ENCODE assay signal across 14 cellular contexts in genomic region chr22:31604746-31605705, GRCh38. TPM values are rescaled to one million over a fixed set of nuclear protein-coding genes. Genes with fewer than 3 reads are reported as not detected.
DNase-seq lines count a peak whose midpoint lies in the region; ATAC-seq and TF ChIP-seq lines count a peak whose summit lies in the region.
"Had no signal": no experiment of that assay in that cellular context is flagged by ENCODE, and none has a peak within 500 bp of the region (broad histone marks: within the 10 kb centered on the region; RNA-seq: fewer than 3 reads in every experiment).

No MANE protein-coding gene starts in this region.

- peak overlapping the region; percentile 75 for H3K27ac Mint-ChIP-seq in activated naive CD8-positive, alpha-beta T cell
- H3K27ac Mint-ChIP-seq in activated naive CD8-positive, alpha-beta T cell treated with anti-CD3 and anti-CD28 coated beads for 36 hours, result no peak overlapping the region
- peak overlapping the region; percentile 60 for H3K27ac Mint-ChIP-seq in activated CD4-positive, alpha-beta memory T cell treated with anti-CD3 and anti-CD28 coated beads for 36 hours

- no peaks in the 10 kb centered on the region for H3K4me1 Mint-ChIP-seq in activated naive CD8-positive, alpha-beta T cell (ENCODE audit: low read depth)
- peaks cover 1% of the 10 kb centered on the region for H3K4me1 Mint-ChIP-seq in activated naive CD8-positive, alpha-beta T cell treated with anti-CD3 and anti-CD28 coated beads for 36 hours
- H3K4me1 Mint-ChIP-seq in activated CD4-positive, alpha-beta memory T cell treated with anti-CD3 and anti-CD28 coated beads for 36 hours (ENCODE audit: low read depth), result peaks cover 3% of the 10 kb centered on the region

- ATAC-seq in left colon (peak; percentile 37), GM19455 (IDR thresholded peaks at IDR 0.05; ENCODE audit: unreplicated experiment) (no peak)

- H3K4me3 ChIP-seq in thyroid gland (replicated peaks in 1 of 3), result no peak overlapping the region
- H3K4me3 ChIP-seq: PC-9, SK-N-MC had no signal

- peaks cover 15 to 38% of the 10 kb centered on the region in 2 donors for H3K4me1 ChIP-seq in thyroid gland

- WGBS in thyroid gland, 2 donors, result 81 to 85% methylated on average over 16 to 17 of the region's 17 CpGs

- H3K27ac ChIP-seq in thyroid gland, result peak overlapping the region; percentile 54 to 67 (median 56)
- H3K27ac ChIP-seq: PC-9, SK-N-MC had no signal

- POLR2A ChIA-PET in activated CD4-positive, alpha-beta memory T cell treated with anti-CD3 and anti-CD28 coated beads for 36 hours (lab: Charles Lee), result no interaction called here

- no peaks in the 10 kb centered on the region for H3K9me3 Mint-ChIP-seq in activated naive CD8-positive, alpha-beta T cell (ENCODE audit: low read depth)
- H3K9me3 Mint-ChIP-seq in activated naive CD8-positive, alpha-beta T cell treated with anti-CD3 and anti-CD28 coated beads for 36 hours, result no peaks in the 10 kb centered on the region
- no peaks in the 10 kb centered on the region for H3K9me3 Mint-ChIP-seq in activated CD4-positive, alpha-beta memory T cell treated with anti-CD3 and anti-CD28 coated beads for 36 hours

- H3K4me3 Mint-ChIP-seq in activated naive CD8-positive, alpha-beta T cell, result no peak overlapping the region
- H3K4me3 Mint-ChIP-seq in activated naive CD8-positive, alpha-beta T cell treated with anti-CD3 and anti-CD28 coated beads for 36 hours, result no peak overlapping the region
- H3K4me3 Mint-ChIP-seq in activated CD4-positive, alpha-beta memory T cell treated with anti-CD3 and anti-CD28 coated beads for 36 hours, result no peak overlapping the region

- intact Hi-C loops in activated CD4-positive, alpha-beta memory T cell treated with anti-CD3 and anti-CD28 coated beads for 36 hours (cut with micrococcal nuclease), result no loop called here
- intact Hi-C loops in left colon (cut with DNase I, micrococcal nuclease), result no loop called here
- intact Hi-C loops in thyroid gland (cut with DNase I), result no loop called here

- H3K27me3 Mint-ChIP-seq in activated naive CD8-positive, alpha-beta T cell, result no peaks in the 10 kb centered on the region
- H3K27me3 Mint-ChIP-seq in activated naive CD8-positive, alpha-beta T cell treated with anti-CD3 and anti-CD28 coated beads for 36 hours, result no peaks in the 10 kb centered on the region
- no peaks in the 10 kb centered on the region for H3K27me3 Mint-ChIP-seq in activated CD4-positive, alpha-beta memory T cell treated with anti-CD3 and anti-CD28 coated beads for 36 hours

- H3K9me3 ChIP-seq in thyroid gland, result no peaks in the 10 kb centered on the region

- CTCF ChIA-PET in activated CD4-positive, alpha-beta memory T cell treated with anti-CD3 and anti-CD28 coated beads for 36 hours (lab: Charles Lee), result no interaction called here

- DNase-seq in activated naive CD8-positive, alpha-beta T cell treated with anti-CD3 and anti-CD28 coated beads for 36 hours, result no peak
- no peak for DNase-seq in activated CD4-positive, alpha-beta memory T cell treated with anti-CD3 and anti-CD28 coated beads for 36 hours
- no peak for DNase-seq in left colon
- DNase-seq in thyroid gland, result no peak
- DNase-seq in NOMO-1 treated with DMSO at 0.1 percent for 48 hours (lab: John Stamatoyannopoulos, UW; ENCODE audit: unreplicated experiment), result no peak
- no peak for DNase-seq in NCI-H69 (lab: John Stamatoyannopoulos, UW)
- DNase-seq: effector memory CD4-positive, alpha-beta T cell; NCI-H1417 treated with DMSO at 0.1 percent for 48 hours; NCI-H510A; PC-9; stimulated activated CD4-positive, alpha-beta T cell treated with anti-CD3 and anti-CD28 coated beads, Interleukin-12 subunit alpha, Interleukin-12 subunit beta, amount 100 ng/mL, for 4 hours had no signal

- TF ChIP-seq POLR2A in thyroid gland (IDR thresholded peaks at IDR 0.05), result no peak

- no peaks in the 10 kb centered on the region for H3K36me3 ChIP-seq in thyroid gland

- no peak for TF ChIP-seq CTCF in thyroid gland (IDR thresholded peaks at IDR 0.05)

- H3K27me3 ChIP-seq in thyroid gland, result no peaks in the 10 kb centered on the region

- peaks cover 2% of the 10 kb centered on the region for H3K36me3 Mint-ChIP-seq in activated naive CD8-positive, alpha-beta T cell
- peaks cover 6% of the 10 kb centered on the region for H3K36me3 Mint-ChIP-seq in activated naive CD8-positive, alpha-beta T cell treated with anti-CD3 and anti-CD28 coated beads for 36 hours
- peaks cover 43% of the 10 kb centered on the region for H3K36me3 Mint-ChIP-seq in activated CD4-positive, alpha-beta memory T cell treated with anti-CD3 and anti-CD28 coated beads for 36 hours

RNA-seq across cellular contexts. Expression of gene PISD, which starts 57.0 kb away (rescaled TPM):
- 10 to 100 TPM; 43.4 to 45.8 TPM for total RNA-seq in activated naive CD8-positive, alpha-beta T cell treated with anti-CD3 and anti-CD28 coated beads for 36 hours
- total RNA-seq in activated CD4-positive, alpha-beta memory T cell treated with anti-CD3 and anti-CD28 coated beads for 36 hours, result 10 to 100 TPM; 39.4 to 40.2 TPM
- total RNA-seq in left colon, result 10 to 100 TPM; 32.9 to 35.5 TPM
- total RNA-seq in thyroid gland, result 10 to 100 TPM; 34.5 to 59.0 (median 42.5) TPM
